In the genomic region with DNA sequence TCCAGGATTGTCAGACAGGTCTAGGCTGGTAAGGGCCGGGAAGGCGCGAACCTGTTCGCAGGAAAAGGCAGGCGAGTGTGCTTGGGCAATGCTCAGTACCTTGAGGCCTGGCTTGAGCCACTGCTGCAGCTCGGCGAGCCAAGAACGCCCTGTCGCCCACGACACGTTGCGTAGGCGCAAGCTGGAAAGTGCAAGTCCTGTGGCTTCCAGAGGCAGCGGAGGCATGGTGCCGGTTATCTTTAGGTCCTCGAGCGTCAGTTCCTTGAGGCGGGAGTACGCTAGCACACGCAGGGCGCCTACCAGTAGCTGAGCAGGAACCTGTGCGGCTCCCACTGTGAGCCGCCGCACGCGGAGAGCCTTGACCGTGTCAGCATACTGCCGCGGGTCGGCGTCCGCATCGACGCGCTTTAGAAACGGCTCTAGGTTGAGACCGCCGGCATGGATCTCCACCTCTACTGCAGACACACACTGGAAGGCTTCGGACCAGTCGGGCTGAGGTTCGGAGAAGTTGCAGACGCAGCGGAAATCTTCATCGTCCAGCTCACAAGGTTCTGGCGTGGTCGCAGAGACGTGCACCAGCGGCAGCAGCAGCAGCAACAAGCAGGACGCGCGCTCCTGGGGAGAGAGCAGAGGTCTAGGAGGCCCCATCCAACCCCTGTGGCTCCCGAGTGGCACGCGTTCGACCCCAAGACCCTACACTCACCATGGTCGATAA, we compare ENCODE assay signal across 9 cellular contexts. TPM values are rescaled to one million over a fixed set of nuclear protein-coding genes. Genes with fewer than 3 reads are reported as not detected.
DNase-seq lines count a peak whose midpoint lies in the region; ATAC-seq, FAIRE-seq and TF ChIP-seq lines count a peak whose summit lies in the region.
"Had no signal": no experiment of that assay in that cellular context is flagged by ENCODE, and none has a peak within 500 bp of the region (broad histone marks: within the 10 kb centered on the region; RNA-seq: fewer than 3 reads in every experiment).

No MANE protein-coding gene starts in this region.

- H3K27ac ChIP-seq in endodermal cell (ENCODE audit: low read depth, low read length) (no peak overlapping the region), muscle layer of duodenum (ENCODE audit: low read length) (peak overlapping the region; percentile 72), thoracic aorta (peak overlapping the region in 1 of 2 donors; percentile 63)

- H3K27me3 Mint-ChIP-seq in endodermal cell (ENCODE audit: insufficient read depth): peaks cover 15% of the 10 kb centered on the region

- no peaks in the 10 kb centered on the region; the same call in 1 of the 2 replicates for H3K27me3 ChIP-seq in BE2C
- peaks cover 39% of the 10 kb centered on the region for H3K27me3 ChIP-seq in endodermal cell (ENCODE audit: control insufficient read depth, insufficient read depth, low read length, poor library complexity, severe bottlenecking)
- no peaks in the 10 kb centered on the region for H3K27me3 ChIP-seq in muscle layer of duodenum (ENCODE audit: low read depth, low read length)
- H3K27me3 ChIP-seq in thoracic aorta (replicated peaks; ENCODE audit: insufficient read depth): no peaks in the 10 kb centered on the region

- H3K27ac Mint-ChIP-seq in endodermal cell: no peak overlapping the region

- no peaks in the 10 kb centered on the region for H3K4me1 Mint-ChIP-seq in endodermal cell
- H3K4me1 Mint-ChIP-seq: neural crest cell had no signal

- H3K4me3 Mint-ChIP-seq in endodermal cell: no peak overlapping the region
- H3K4me3 Mint-ChIP-seq: neural crest cell had no signal

- H3K4me1 ChIP-seq in BE2C (peaks cover 5% of the 10 kb centered on the region; the same call in 1 of the 2 replicates), endodermal cell (ENCODE audit: control insufficient read depth, insufficient read depth, low read length) (no peaks in the 10 kb centered on the region), muscle layer of duodenum (ENCODE audit: control insufficient read depth in 1 of 2, insufficient read depth in 2 of 2, low read length in 2 of 2) (peaks cover 0 to 15% of the 10 kb centered on the region in 2 donors), thoracic aorta (ENCODE audit: control insufficient read depth in 1 of 2, low read depth in 2 of 2) (peaks cover 4 to 12% of the 10 kb centered on the region in 2 donors)

- H3K36me3 Mint-ChIP-seq in endodermal cell (ENCODE audit: low read depth): peaks cover 2% of the 10 kb centered on the region

- no peaks in the 10 kb centered on the region for H3K36me3 ChIP-seq in BE2C
- H3K36me3 ChIP-seq in endodermal cell (ENCODE audit: control insufficient read depth, insufficient read depth, low read length): no peaks in the 10 kb centered on the region
- no peaks in the 10 kb centered on the region for H3K36me3 ChIP-seq in muscle layer of duodenum (ENCODE audit: control insufficient read depth in 1 of 2, insufficient read depth in 2 of 2, low read length in 2 of 2)
- H3K36me3 ChIP-seq in thoracic aorta: no peaks in the 10 kb centered on the region

- peak; percentile 70 for ATAC-seq in GM19395 (IDR thresholded peaks at IDR 0.05; ENCODE audit: unreplicated experiment)
- no peak for ATAC-seq in thoracic aorta (ENCODE audit: insufficient number of reproducible peaks, low FRiP score, low read depth)

- TF ChIP-seq CTCF in BE2C (IDR thresholded peaks at IDR 0.05; ENCODE audit: low read depth, low read length) (no peak), endodermal cell (conservative IDR thresholded peaks at IDR 0.05) (no peak), thoracic aorta (IDR thresholded peaks at IDR 0.05) (no peak)

- WGBS in endodermal cell (ENCODE audit: insufficient coverage in 1 of 2, insufficient read length in 1 of 2), 2 experiments: 42 to 50% methylated on average over 47 to 56 of the region's 56 CpGs

- DNase-seq in BE2C (peak; percentile 20), HT-29 (ENCODE audit: low spot score) (peak; percentile 61), endodermal cell (no peak), thoracic aorta (ENCODE audit: low spot score) (no peak), RCC 7860 (ENCODE audit: low spot score) (no peak)
- peak; percentile 82 for DNase-seq in activated CD8-positive, alpha-beta memory T cell treated with anti-CD3 and anti-CD28 coated beads for 24 hours

- no peak overlapping the region for H3K9ac ChIP-seq in endodermal cell (ENCODE audit: extremely low read depth, low read length, poor library complexity, severe bottlenecking)

- H3K9me3 Mint-ChIP-seq in endodermal cell: peaks cover 49% of the 10 kb centered on the region

- H3K9me3 ChIP-seq in BE2C (0 out of 2 replicates have a peak, but pooled peaks cover 2% of the 10 kb centered on the region), endodermal cell (ENCODE audit: control insufficient read depth, low read length) (peaks cover 27% of the 10 kb centered on the region), muscle layer of duodenum (ENCODE audit: control insufficient read depth in 1 of 2, low read length in 2 of 2) (no peaks in the 10 kb centered on the region), thoracic aorta (no peaks in the 10 kb centered on the region)

- no peak for FAIRE-seq in RCC 7860 (lab: Jason Lieb, UNC)

- H3K4me3 ChIP-seq in BE2C (ENCODE audit: low read depth, low read length) (peak overlapping the region; percentile 58), endodermal cell (ENCODE audit: low read length) (peak overlapping the region; percentile 47), muscle layer of duodenum (ENCODE audit: low read depth in 1 of 2, low read length in 2 of 2) (peak overlapping the region; percentile 84 to 86), thoracic aorta (peak overlapping the region; percentile 76)

RNA-seq across cellular contexts. Expression of gene CD14, which starts 0.5 kb away (rescaled TPM):
- 8.7 TPM for polyA plus RNA-seq in BE2C (2012; ENCODE audit: insufficient read depth, insufficient read length, low read depth)
- total RNA-seq in HT-29 (2014; rRNA removed; shearing (Covaris generic)): 8.0 and 12.2 TPM in 2 replicates
- total RNA-seq in endodermal cell (under 1 TPM in 1 of 2 donors, not detected in 1; 0.18 TPM), thoracic aorta (100 to 1,000 TPM in 1 of 2 donors, 10 to 100 TPM in 1; 96.6 to 235 TPM)
- polyA plus RNA-seq in endodermal cell (2013, experiment 1 of 2): 0.36 TPM
- 0.79 TPM for polyA plus RNA-seq in endodermal cell (2013, experiment 2 of 2)

RNA-seq across cellular contexts. Expression of gene TMCO6, which starts 6.7 kb away (rescaled TPM):
- 28.6 TPM for polyA plus RNA-seq in BE2C (2012; ENCODE audit: insufficient read depth, insufficient read length, low read depth)
- total RNA-seq in HT-29 (2014; rRNA removed; shearing (Covaris generic)): 39.5 and 52.2 TPM in 2 replicates
- 10 to 100 TPM; 29.3 to 34.6 TPM for total RNA-seq in endodermal cell
- 25.6 TPM for polyA plus RNA-seq in endodermal cell (2013, experiment 1 of 2)
- polyA plus RNA-seq in endodermal cell (2013, experiment 2 of 2): 22.8 TPM
- total RNA-seq in thoracic aorta: 10 to 100 TPM; 11.4 to 13.5 TPM

RNA-seq across cellular contexts. Expression of gene NDUFA2, which starts 14.9 kb away (rescaled TPM):
- 475 TPM for polyA plus RNA-seq in BE2C (2012; ENCODE audit: insufficient read depth, insufficient read length, low read depth)
- total RNA-seq in HT-29 (2014; rRNA removed; shearing (Covaris generic)): 112 and 134 TPM in 2 replicates
- 10 to 100 TPM; 75.5 to 82.2 TPM for total RNA-seq in endodermal cell
- polyA plus RNA-seq in endodermal cell (2013, experiment 1 of 2): 92.4 TPM
- 91.2 TPM for polyA plus RNA-seq in endodermal cell (2013, experiment 2 of 2)
- 10 to 100 TPM; 19.9 to 26.4 TPM for total RNA-seq in thoracic aorta

RNA-seq across cellular contexts. Expression of gene IK, which starts 15.1 kb away (rescaled TPM):
- 335 TPM for polyA plus RNA-seq in BE2C (2012; ENCODE audit: insufficient read depth, insufficient read length, low read depth)
- total RNA-seq in HT-29 (2014; rRNA removed; shearing (Covaris generic)): 48.3 and 62.7 TPM in 2 replicates
- total RNA-seq in endodermal cell (10 to 100 TPM; 68.9 to 76.8 TPM), thoracic aorta (100 to 1,000 TPM in 1 of 2 donors, 10 to 100 TPM in 1; 95.3 to 108 TPM)
- 87.9 TPM for polyA plus RNA-seq in endodermal cell (2013, experiment 1 of 2)
- polyA plus RNA-seq in endodermal cell (2013, experiment 2 of 2): 81.6 TPM

RNA-seq across cellular contexts. Expression of gene WDR55, which starts 32.2 kb away (rescaled TPM):
- polyA plus RNA-seq in BE2C (2012; ENCODE audit: insufficient read depth, insufficient read length, low read depth): 41.5 TPM
- total RNA-seq in HT-29 (2014; rRNA removed; shearing (Covaris generic)): 39.1 and 45.8 TPM in 2 replicates
- total RNA-seq in endodermal cell (10 to 100 TPM; 20.4 to 23.1 TPM), thoracic aorta (10 to 100 TPM; 24.6 to 26.1 TPM)
- 15.6 TPM for polyA plus RNA-seq in endodermal cell (2013, experiment 1 of 2)
- 15.9 TPM for polyA plus RNA-seq in endodermal cell (2013, experiment 2 of 2)

Comparison
In these comparisons a context has a peak if more than half of its experiments do, and no peak if none do; other contexts are left out.
1. DNase-seq: peak in BE2C (single experiment), HT-29 (single experiment) and activated CD8-positive, alpha-beta memory T cell treated with anti-CD3 and anti-CD28 coated beads for 24 hours (single experiment); none in endodermal cell (single experiment), thoracic aorta (single experiment) and RCC 7860 (single experiment).
2. Peak in every context shown above with its lines, with median percentiles within 50 percentile points of each other: H3K4me3 ChIP-seq.